In genomic region chr13:33114146-33114545, GRCh38 we compare ENCODE assay signal across 1 cellular context.
TF ChIP-seq lines count a peak whose summit lies in the region.

No MANE protein-coding gene starts in this region.

TF ChIP-seq in IMR-90, 13 proteins besides CTCF, POLR2A, EP300 and RAD21 (continued from another document):
- TF ChIP-seq ELK1 (IDR thresholded peaks at IDR 0.05; ENCODE audit: borderline replicate concordance, low read depth, low read length) = no peak
